Comparison of ENCODE assay signal across 26 cellular contexts in genomic region chr2:14425869-14426268, GRCh38.
"Had no signal": no experiment of that assay in that cellular context is flagged by ENCODE, and none has a peak within 500 bp of the region (broad histone marks: within the 10 kb centered on the region; RNA-seq: fewer than 3 reads in every experiment).

No MANE protein-coding gene starts in this region.

- DNase-seq: Kasumi-1; MM.1S; NCI-H1092 treated with DMSO at 0.1 percent for 48 hours; NCI-H1436; NCI-H187; NCI-H2029; NCI-H2081 treated with DMSO at 0.1 percent for 48 hours; NCI-H2171; NCI-H226; NCI-H446; NCI-H510A; NCI-H524 treated with DMSO at 0.1 percent for 48 hours; NCI-H69; NCI-H774; NK-92 treated with Interleukin-12 subunit alpha and Interleukin-12 subunit beta, amount 100 ng/mL, for 24 hours; OCI-M1; PC-9; Peyer's patch; Right ventricle myocardium superior; RPMI8226; SIG-M5 had no signal

- H3K27ac ChIP-seq: KMS-11, PC-9, Peyer's patch, SJSA1, SK-N-MC had no signal

- H3K36me3 ChIP-seq: Peyer's patch, SJSA1 had no signal

- H3K27me3 Mint-ChIP-seq: IgD-negative memory B cell had no signal

- H3K9me3 ChIP-seq: Peyer's patch had no signal

- H3K4me1 Mint-ChIP-seq: IgD-negative memory B cell had no signal

- H3K9ac ChIP-seq: KMS-11 had no signal

- H3K27me3 ChIP-seq: Peyer's patch, SJSA1 had no signal

- H3K4me1 ChIP-seq: SJSA1 had no signal

- FAIRE-seq: K562 had no signal

- H3K4me3 Mint-ChIP-seq: IgD-negative memory B cell had no signal

- H3K4me2 ChIP-seq: KMS-11, PC-9 had no signal

- H3K27ac Mint-ChIP-seq: IgD-negative memory B cell had no signal

- ATAC-seq: K562 had no signal

- H2AFZ ChIP-seq: PC-9 had no signal

- H3K4me3 ChIP-seq: K562, PC-9, Peyer's patch, SJSA1, SK-N-MC had no signal

- H3K36me3 Mint-ChIP-seq: IgD-negative memory B cell had no signal
